ENCODE assay signal across 7 cellular contexts in genomic region chr6:17754254-17754653, GRCh38.
"Had no signal": no experiment of that assay in that cellular context is flagged by ENCODE, and none has a peak within 500 bp of the region (broad histone marks: within the 10 kb centered on the region; RNA-seq: fewer than 3 reads in every experiment).

No MANE protein-coding gene starts in this region.

- H3K36me3 ChIP-seq: HAP-1 had no signal

- H3K4me3 Mint-ChIP-seq: HFFc6 had no signal

- DNase-seq: GM23248, HFFc6, IMR-90, KG1 had no signal

- H2AFZ ChIP-seq: GM23248 had no signal

- H3K27ac ChIP-seq: GM23248, HL-60 had no signal

- H3K4me3 ChIP-seq: GM23248, HAP-1 had no signal

- H3K9me3 ChIP-seq: HAP-1 had no signal

- H3K9me3 Mint-ChIP-seq: HFFc6 had no signal

- H3K27ac Mint-ChIP-seq: HFFc6 had no signal

- ATAC-seq: HCT116 had no signal
